8 cellular contexts compared by ENCODE assay signal in the genomic region with DNA sequence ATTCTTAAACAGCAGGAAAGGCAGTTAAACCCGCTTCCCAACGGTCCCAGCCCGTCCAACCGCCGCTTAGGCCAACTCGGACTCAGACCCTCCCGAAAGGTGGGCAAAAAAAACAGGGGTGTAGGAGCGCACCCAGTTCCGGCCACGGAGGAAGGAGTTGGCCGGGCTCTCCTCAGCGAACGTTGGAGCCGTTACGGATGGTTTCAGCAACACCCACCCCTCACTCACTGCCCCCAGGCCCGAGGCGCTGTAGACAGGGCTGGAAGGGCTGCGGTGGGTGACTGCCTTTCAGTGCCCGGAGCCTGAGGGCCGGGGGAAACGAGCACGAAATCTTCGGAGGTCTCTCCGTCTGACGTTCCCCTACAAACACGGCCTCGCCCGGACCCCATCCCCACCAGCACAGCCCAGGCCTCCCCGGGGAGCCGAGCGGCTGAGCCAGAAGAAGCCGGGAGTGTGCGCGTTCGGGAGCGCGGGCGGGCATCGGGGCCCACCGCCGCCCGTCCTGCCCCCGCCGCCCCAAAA.
A peak's percentile ranks its signal among the peaks of the same experiment; 100 is the strongest.
DNase-seq lines count a peak whose midpoint lies in the region; ATAC-seq and TF ChIP-seq lines count a peak whose summit lies in the region.

No MANE protein-coding gene starts in this region.

- H3K27ac ChIP-seq in OCI-LY3 (ENCODE audit: low read length) (peak overlapping the region; percentile 56), skin epidermis (peak overlapping the region; percentile 74 to 99 (median 94))

- peaks cover 31% of the 10 kb centered on the region for H3K4me1 ChIP-seq in OCI-LY3 (ENCODE audit: low read length)

- H3K9me3 ChIP-seq in OCI-LY3 (ENCODE audit: insufficient read depth, low read length), result no peaks in the 10 kb centered on the region

- H3K4me2 ChIP-seq in OCI-LY3 (ENCODE audit: low read length), result peak overlapping the region; percentile 85

- peak overlapping the region; percentile 41 for H2AFZ ChIP-seq in OCI-LY3 (ENCODE audit: low read depth, low read length)

- peaks cover 30% of the 10 kb centered on the region for H4K20me1 ChIP-seq in OCI-LY3 (ENCODE audit: insufficient read depth, low read length)

- H3K4me3 ChIP-seq in OCI-LY3 (ENCODE audit: low read length) (peak overlapping the region; percentile 97), astrocyte of the spinal cord (ENCODE audit: low read depth, low read length) (peak overlapping the region; percentile 89), skin epidermis (peak overlapping the region; percentile 82 to 94 (median 85))

- DNase-seq in NCI-H1417 (lab: John Stamatoyannopoulos, UW) (peak in 2 of 3 experiments; percentile 58 to 64), NCI-H1417 treated with DMSO at 0.1 percent for 48 hours (lab: John Stamatoyannopoulos, UW) (no peak), astrocyte of the spinal cord (ENCODE audit: low read depth, low spot score) (no peak), iPS-NIHi11 (ENCODE audit: low spot score) (peak; percentile 33), RPMI8226 (no peak)

- no peak for ATAC-seq in GM18867 (IDR thresholded peaks at IDR 0.05; ENCODE audit: unreplicated experiment)

- H3K36me3 ChIP-seq in OCI-LY3 (replicated peaks; ENCODE audit: low read depth, low read length), result no peaks in the 10 kb centered on the region

- in situ Hi-C loops in astrocyte of the spinal cord (cut with HindIII; ENCODE audit: low sequenced_read_pairs), result no loop called here

- peak overlapping the region; percentile 90 for H3K9ac ChIP-seq in OCI-LY3 (ENCODE audit: low read length)

- peaks cover 14% of the 10 kb centered on the region for H3K27me3 ChIP-seq in OCI-LY3 (ENCODE audit: low read depth, low read length)

- TF ChIP-seq CTCF in OCI-LY3 (IDR thresholded peaks at IDR 0.05; ENCODE audit: low read depth, low read length), result no peak
- no peak for TF ChIP-seq CTCF in astrocyte of the spinal cord (IDR thresholded peaks at IDR 0.05; ENCODE audit: low read depth, low read length)

- peaks cover 62% of the 10 kb centered on the region for H3K79me2 ChIP-seq in OCI-LY3 (ENCODE audit: low read length)

Comparison
In these comparisons a context has a peak if more than half of its experiments do, and no peak if none do; other contexts are left out.
1. DNase-seq: peak in NCI-H1417 (2 of 3) and iPS-NIHi11 (single experiment); none in NCI-H1417 treated with DMSO at 0.1 percent for 48 hours (single experiment), astrocyte of the spinal cord (single experiment) and RPMI8226 (single experiment).
2. Peak in every context shown above with its lines, with median percentiles within 50 percentile points of each other: H3K4me3 ChIP-seq.